In the genomic region with DNA sequence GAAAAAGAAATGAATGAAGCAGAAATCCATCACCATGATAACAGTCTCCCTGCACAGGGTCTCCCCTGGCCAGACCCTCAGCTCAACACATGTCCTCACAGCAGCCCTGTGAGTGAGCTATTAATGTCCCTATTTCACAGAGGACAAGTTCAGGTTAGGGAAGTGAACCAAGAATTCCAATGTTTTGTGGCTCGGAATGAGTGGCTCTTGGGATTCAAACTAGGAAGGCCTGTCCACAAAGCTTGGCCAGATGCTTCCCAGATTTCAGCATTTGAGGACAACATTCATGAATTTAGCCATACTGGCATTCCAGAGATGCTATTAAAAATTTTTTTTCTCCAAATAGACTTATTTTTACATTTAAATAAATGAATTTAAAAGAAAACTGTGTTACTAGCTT, we compare ENCODE assay signal across 11 cellular contexts. TPM values are rescaled to one million over a fixed set of nuclear protein-coding genes. Genes with fewer than 3 reads are reported as not detected.
A peak's percentile ranks its signal among the peaks of the same experiment; 100 is the strongest.
DNase-seq lines count a peak whose midpoint lies in the region; ATAC-seq and TF ChIP-seq lines count a peak whose summit lies in the region.
"Not testable (repeated sequence)": the region's sequence is repeated elsewhere in the genome, so short reads cannot be mapped to it uniquely, and the experiment has no call there.
"Had no signal": no experiment of that assay in that cellular context is flagged by ENCODE, and none has a peak within 500 bp of the region (broad histone marks: within the 10 kb centered on the region; RNA-seq: fewer than 3 reads in every experiment).

No MANE protein-coding gene starts in this region.

- H3K9me3 ChIP-seq in GM23248 (ENCODE audit: low read depth); Karpas-422 (ENCODE audit: low read length); body of pancreas; skeletal muscle satellite cell (replicated peaks; ENCODE audit: low read length): not testable (repeated sequence)

- H2AFZ ChIP-seq in GM23248; Karpas-422 (ENCODE audit: low read length): not testable (repeated sequence)

- ATAC-seq in body of pancreas = peak; percentile 12
- peak; percentile 54 for ATAC-seq in left ventricle myocardium superior

- TF ChIP-seq CTCF in AG10803 (conservative IDR thresholded peaks at IDR 0.05; ENCODE audit: low read length); body of pancreas (IDR thresholded peaks at IDR 0.05); fibroblast of mammary gland (conservative IDR thresholded peaks at IDR 0.05; ENCODE audit: control insufficient read depth, insufficient read depth, low read depth, low read length): not testable (repeated sequence)

- not testable (repeated sequence) for H3F3A ChIP-seq in GM23248 (ENCODE audit: insufficient read depth)

- H4K20me1 ChIP-seq in GM23248 (ENCODE audit: insufficient read depth); Karpas-422 (ENCODE audit: insufficient read depth, low read depth, low read length): not testable (repeated sequence)

- H3K27me3 ChIP-seq in GM23248 (replicated peaks; ENCODE audit: insufficient read depth); Karpas-422 (ENCODE audit: low read length); body of pancreas; skeletal muscle satellite cell (ENCODE audit: control insufficient read depth, insufficient read depth, low read length): not testable (repeated sequence)

- H3K4me1 ChIP-seq in GM23248 (ENCODE audit: insufficient read depth) = peaks cover 17% of the 10 kb centered on the region
- H3K4me1 ChIP-seq in Karpas-422 (ENCODE audit: low read length); body of pancreas; skeletal muscle satellite cell (ENCODE audit: control insufficient read depth, insufficient read depth, low read length): not testable (repeated sequence)

- H3K27ac ChIP-seq in GM23248 = peak overlapping the region; percentile 95
- not testable (repeated sequence) for H3K27ac ChIP-seq in Karpas-422 (ENCODE audit: low read length); body of pancreas

- 14 to 25% methylated on average over 1 of the region's 1 CpG for WGBS in GM23248 (ENCODE audit: low coverage in 1 of 2, low lambda C conversion rate in 2 of 2, missing lambda C conversion rate in 2 of 2), 2 experiments
- 67 to 93% methylated on average over 1 of the region's 1 CpG for WGBS in body of pancreas, 2 donors

- not testable (repeated sequence) for H3K4me2 ChIP-seq in GM23248 (ENCODE audit: unreplicated experiment); Karpas-422 (ENCODE audit: low read depth, low read length, poor library complexity, severe bottlenecking); skeletal muscle satellite cell (ENCODE audit: low read length)

- H3K36me3 ChIP-seq in GM23248 (ENCODE audit: low read depth); Karpas-422 (ENCODE audit: insufficient read depth, low read length); body of pancreas (replicated peaks in 1 of 2; ENCODE audit: insufficient read depth in 1 of 2, low read depth in 2 of 2); skeletal muscle satellite cell (ENCODE audit: insufficient read depth, low read length): not testable (repeated sequence)

- not testable (repeated sequence) for H3K4me3 ChIP-seq in AG10803 (ENCODE audit: low read length); GM23248; Karpas-422 (ENCODE audit: low read length); body of pancreas; fibroblast of mammary gland (ENCODE audit: control insufficient read depth, low read depth, low read length); skeletal muscle satellite cell (ENCODE audit: low read length)

- H3K79me2 ChIP-seq in GM23248 (ENCODE audit: insufficient read depth); Karpas-422 (ENCODE audit: low read length): not testable (repeated sequence)

- DNase-seq in AG10803 (ENCODE audit: low read depth) (peak; percentile 75), Karpas-422 (peak; percentile 35), fibroblast of mammary gland (ENCODE audit: low read depth) (peak; percentile 22), myocyte (ENCODE audit: low read depth) (peak; percentile 30)
- DNase-seq in GM23248, body of pancreas, left ventricle myocardium superior: not testable (repeated sequence)

- H3K9me2 ChIP-seq in GM23248 (ENCODE audit: insufficient read depth); Karpas-422 (replicated peaks; ENCODE audit: insufficient read depth, low read length): not testable (repeated sequence)

- not testable (repeated sequence) for TF ChIP-seq POLR2A in body of pancreas (IDR thresholded peaks at IDR 0.05)

- in situ Hi-C loops in GM23248 (cut with MboI) = not testable (repeated sequence)

- intact Hi-C loops in body of pancreas (cut with DNase I); left ventricle myocardium superior (cut with micrococcal nuclease): not testable (repeated sequence)

- H3K9ac ChIP-seq in GM23248 = peak overlapping the region; percentile 70
- H3K9ac ChIP-seq in Karpas-422 (ENCODE audit: low read length) = not testable (repeated sequence)
- H3K9ac ChIP-seq in skeletal muscle satellite cell (ENCODE audit: low read depth, low read length) = peak overlapping the region; percentile 16

RNA-seq across cellular contexts. Expression of a gene that starts 38.1 kb away (rescaled TPM):
- total RNA-seq in GM23248 (2014; rRNA removed; shearing (Covaris generic)) = 0.43 and 0.89 TPM in 2 replicates
- 0.90 and 1.6 TPM in 2 replicates for polyA plus RNA-seq in GM23248 (2016; fragmentation: Nextera tagmentation; extraction: Ambion mirVana)
- 3.1 TPM in 2 replicates for total RNA-seq in Karpas-422 (2014; rRNA removed; shearing (Covaris generic); ENCODE audit: low replicate concordance)
- total RNA-seq in body of pancreas (under 1 TPM in 1 of 2 donors, not detected in 1; 0.26 TPM), left ventricle myocardium superior (1.0 TPM), myocyte (2.1 and 2.2 TPM in 2 replicates)
- polyA plus RNA-seq in myocyte (2012) = 1.9 TPM
- total RNA-seq in skeletal muscle satellite cell (2012; rRNA removed) = 0.44 and 1.5 TPM in 2 replicates
- total RNA-seq: A673; CD4-positive, alpha-beta memory T cell; CD4-positive, CD25-positive, alpha-beta regulatory T cell had no signal

RNA-seq across cellular contexts. Expression of a gene that starts 44.4 kb away (rescaled TPM):
- total RNA-seq in GM23248 (2014; rRNA removed; shearing (Covaris generic)) = 146 and 213 TPM in 2 replicates
- 453 and 455 TPM in 2 replicates for polyA plus RNA-seq in GM23248 (2016; fragmentation: Nextera tagmentation; extraction: Ambion mirVana)
- 94.0 and 129 TPM in 2 replicates for total RNA-seq in Karpas-422 (2014; rRNA removed; shearing (Covaris generic); ENCODE audit: low replicate concordance)
- total RNA-seq in body of pancreas (10 to 100 TPM; 38.4 to 57.7 TPM), left ventricle myocardium superior (73.1 TPM), myocyte (117 and 160 TPM in 2 replicates)
- 148 TPM for polyA plus RNA-seq in myocyte (2012)
- total RNA-seq in skeletal muscle satellite cell (2012; rRNA removed) = 125 and 141 TPM in 2 replicates

RNA-seq across cellular contexts. Expression of a gene that starts 48.2 kb away (rescaled TPM):
- total RNA-seq in GM23248 (2014; rRNA removed; shearing (Covaris generic)) = 16.8 and 18.0 TPM in 2 replicates
- 10.7 and 12.4 TPM in 2 replicates for polyA plus RNA-seq in GM23248 (2016; fragmentation: Nextera tagmentation; extraction: Ambion mirVana)
- total RNA-seq in Karpas-422 (2014; rRNA removed; shearing (Covaris generic); ENCODE audit: low replicate concordance) = 29.7 and 31.4 TPM in 2 replicates
- total RNA-seq in body of pancreas (10 to 100 TPM; 21.3 to 23.4 TPM), left ventricle myocardium superior (15.6 TPM), myocyte (27.7 and 31.1 TPM in 2 replicates)
- polyA plus RNA-seq in myocyte (2012) = 14.3 TPM
- 12.2 and 17.9 TPM in 2 replicates for total RNA-seq in skeletal muscle satellite cell (2012; rRNA removed)
